In genomic region chr2:187775651-187776050, GRCh38 we compare ENCODE assay signal across 1 cellular context.
TF ChIP-seq lines count a peak whose summit lies in the region.

No MANE protein-coding gene starts in this region.

TF ChIP-seq in IMR-90, 13 proteins besides CTCF, POLR2A, EP300 and RAD21 (continued from another document):
- no peak for TF ChIP-seq FOS (IDR thresholded peaks at IDR 0.05; ENCODE audit: low read depth, low read length)
- TF ChIP-seq NFE2L2 (IDR thresholded peaks at IDR 0.05; ENCODE audit: low read depth, low read length), result no peak
- TF ChIP-seq CHD1 (IDR thresholded peaks at IDR 0.05; ENCODE audit: low read depth, low read length), result no peak
- TF ChIP-seq USF2 (IDR thresholded peaks at IDR 0.05; ENCODE audit: low read depth, low read length), result no peak
- no peak for TF ChIP-seq RFX5 (IDR thresholded peaks at IDR 0.05; ENCODE audit: low read depth, low read length)
- no peak for TF ChIP-seq RCOR1 (IDR thresholded peaks at IDR 0.05; ENCODE audit: insufficient replicate concordance, low read length)
- no peak for TF ChIP-seq MAFK (IDR thresholded peaks at IDR 0.05; ENCODE audit: low read depth, low read length)
